ENCODE assay signal across 1 cellular context in the genomic region with DNA sequence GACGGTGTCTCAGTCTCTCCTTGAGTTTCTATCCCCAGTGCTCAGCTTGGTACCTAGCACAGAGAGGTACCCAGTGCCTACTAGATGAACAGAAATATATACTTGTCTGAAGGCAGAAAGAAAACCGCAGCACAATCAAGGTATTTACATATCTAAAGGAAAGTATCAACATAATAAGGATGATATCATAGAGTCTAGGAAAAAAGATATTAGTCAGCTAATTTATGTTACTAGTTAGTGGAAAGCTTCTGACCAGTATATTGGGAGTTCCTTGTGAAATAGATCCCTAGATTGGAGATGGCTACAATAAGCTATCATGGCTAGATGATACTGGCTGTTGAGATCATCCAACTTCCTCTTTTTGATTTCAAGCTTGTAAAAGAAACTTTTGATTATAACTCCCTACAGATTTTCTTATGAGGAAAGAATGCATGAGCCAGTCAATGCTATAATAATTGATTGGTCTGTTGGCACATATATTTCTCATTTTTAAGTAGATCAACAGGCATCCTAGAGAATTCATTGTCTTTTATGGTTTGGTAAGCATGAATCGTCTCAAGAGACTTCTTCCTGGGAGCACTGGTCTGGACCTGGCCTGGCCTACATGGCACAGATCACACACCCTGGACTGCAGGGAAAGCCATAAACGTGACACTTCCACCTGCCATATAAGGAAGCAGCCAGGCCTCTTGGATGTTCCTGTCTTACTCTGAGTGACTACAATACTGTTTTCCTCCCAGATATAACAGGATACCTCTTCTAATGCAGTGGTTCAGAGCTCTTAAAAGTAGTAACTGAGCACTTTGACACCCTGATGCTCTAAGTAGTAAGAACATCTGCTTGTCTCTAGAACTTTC.
TF ChIP-seq lines count a peak whose summit lies in the region.

No MANE protein-coding gene starts in this region.

TF ChIP-seq in IMR-90, 13 proteins besides CTCF, POLR2A, EP300 and RAD21:
- peak; percentile 39 for TF ChIP-seq MAFK (IDR thresholded peaks at IDR 0.05; ENCODE audit: low read depth, low read length)
- TF ChIP-seq, protein P1, sequence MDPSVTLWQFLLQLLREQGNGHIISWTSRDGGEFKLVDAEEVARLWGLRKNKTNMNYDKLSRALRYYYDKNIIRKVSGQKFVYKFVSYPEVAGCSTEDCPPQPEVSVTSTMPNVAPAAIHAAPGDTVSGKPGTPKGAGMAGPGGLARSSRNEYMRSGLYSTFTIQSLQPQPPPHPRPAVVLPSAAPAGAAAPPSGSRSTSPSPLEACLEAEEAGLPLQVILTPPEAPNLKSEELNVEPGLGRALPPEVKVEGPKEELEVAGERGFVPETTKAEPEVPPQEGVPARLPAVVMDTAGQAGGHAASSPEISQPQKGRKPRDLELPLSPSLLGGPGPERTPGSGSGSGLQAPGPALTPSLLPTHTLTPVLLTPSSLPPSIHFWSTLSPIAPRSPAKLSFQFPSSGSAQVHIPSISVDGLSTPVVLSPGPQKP (IDR thresholded peaks at IDR 0.05; ENCODE audit: borderline replicate concordance, low read depth, low read length) = no peak
